In genomic region chr1:156385534-156386031, GRCh38 we compare ENCODE assay signal across 1 cellular context.
A peak's percentile ranks its signal among the peaks of the same experiment; 100 is the strongest.
TF ChIP-seq lines count a peak whose summit lies in the region.

No MANE protein-coding gene starts in this region.

TF ChIP-seq in GM12878, 131 proteins besides CTCF, POLR2A, EP300 and RAD21 (continued from another document):
- TF ChIP-seq ZNF592 (IDR thresholded peaks at IDR 0.05) (0 out of 2 replicates have a peak, but pooled peaks have one; percentile 24), USF2 (IDR thresholded peaks at IDR 0.05; ENCODE audit: borderline replicate concordance, low read depth, low read length) (no peak), CEBPB (IDR thresholded peaks at IDR 0.05; ENCODE audit: borderline replicate concordance in 1 of 2, low read depth in 2 of 2, low read length in 2 of 2) (no peak), PKNOX1 (IDR thresholded peaks at IDR 0.05) (no peak), SPI1 (IDR thresholded peaks at IDR 0.05; ENCODE audit: borderline replicate concordance, insufficient read depth, low read depth, low read length) (no peak), RELA (IDR thresholded peaks at IDR 0.05; ENCODE audit: borderline replicate concordance, partially characterized antibody) (peak; percentile 33), NBN (IDR thresholded peaks at IDR 0.05) (no peak), SIX5 (IDR thresholded peaks at IDR 0.05; ENCODE audit: low read depth, low read length, severe bottlenecking) (no peak), SREBF1 (IDR thresholded peaks at IDR 0.05; ENCODE audit: low read length) (no peak), KAT2A (conservative IDR thresholded peaks at IDR 0.05; ENCODE audit: control insufficient read depth, low read depth, low read length) (no peak), LARP7 (IDR thresholded peaks at IDR 0.05) (peak; percentile 34; the same call in 1 of the 2 replicates), RBBP5 (conservative IDR thresholded peaks at IDR 0.05) (no peak), RAD51 (IDR thresholded peaks at IDR 0.05) (no peak), JUND (IDR thresholded peaks at IDR 0.05; ENCODE audit: low read depth, low read length) (no peak), HDAC6 (IDR thresholded peaks at IDR 0.05; ENCODE audit: unreplicated experiment) (no peak), CHD4 (IDR thresholded peaks at IDR 0.05) (no peak), GATAD2B (conservative IDR thresholded peaks at IDR 0.05; ENCODE audit: low read depth) (peak; percentile 57), SMC3 (IDR thresholded peaks at IDR 0.05; ENCODE audit: borderline replicate concordance, low read length) (peak; percentile 98), RB1 (IDR thresholded peaks at IDR 0.05; ENCODE audit: borderline replicate concordance) (peak; percentile 19; the same call in 1 of the 2 replicates), SMARCA5 (IDR thresholded peaks at IDR 0.05) (peak; percentile 43; the same call in 1 of the 2 replicates), EGR1 (IDR thresholded peaks at IDR 0.05; ENCODE audit: borderline replicate concordance in 1 of 2, low read depth in 2 of 2, low read length in 2 of 2) (no peak), MEF2B (IDR thresholded peaks at IDR 0.05; ENCODE audit: partially characterized antibody, poor library complexity, severe bottlenecking) (peak; percentile 63), ZNF384 (IDR thresholded peaks at IDR 0.05; ENCODE audit: borderline replicate concordance, low read depth, low read length) (no peak), BRCA1 (IDR thresholded peaks at IDR 0.05; ENCODE audit: low read depth, low read length) (no peak), NR2C1 (IDR thresholded peaks at IDR 0.05) (no peak), E2F8 (IDR thresholded peaks at IDR 0.05; ENCODE audit: low read depth, partially characterized antibody) (no peak), YY1 (IDR thresholded peaks at IDR 0.05; ENCODE audit: low read depth, low read length) (peak; percentile 75), DPF2 (IDR thresholded peaks at IDR 0.05) (no peak), POLR2AphosphoS5 (IDR thresholded peaks at IDR 0.05; ENCODE audit: low read length) (no peak), PML (IDR thresholded peaks at IDR 0.05; ENCODE audit: low read length) (no peak), ZNF24 (IDR thresholded peaks at IDR 0.05) (peak; percentile 95), CBX5 (IDR thresholded peaks at IDR 0.05; ENCODE audit: low read depth) (no peak), ETV6 (conservative IDR thresholded peaks at IDR 0.05 in 1 of 2, IDR thresholded peaks at IDR 0.05 in 1 of 2; ENCODE audit: borderline replicate concordance in 1 of 2, low read depth in 1 of 2) (no peak), ZSCAN29 (IDR thresholded peaks at IDR 0.05) (no peak), TCF7 (IDR thresholded peaks at IDR 0.05; ENCODE audit: borderline replicate concordance) (no peak), CBX3 (IDR thresholded peaks at IDR 0.05; ENCODE audit: borderline replicate concordance, low read depth) (no peak), ZBED1 (IDR thresholded peaks at IDR 0.05; ENCODE audit: borderline replicate concordance) (no peak)
